In the genomic region with DNA sequence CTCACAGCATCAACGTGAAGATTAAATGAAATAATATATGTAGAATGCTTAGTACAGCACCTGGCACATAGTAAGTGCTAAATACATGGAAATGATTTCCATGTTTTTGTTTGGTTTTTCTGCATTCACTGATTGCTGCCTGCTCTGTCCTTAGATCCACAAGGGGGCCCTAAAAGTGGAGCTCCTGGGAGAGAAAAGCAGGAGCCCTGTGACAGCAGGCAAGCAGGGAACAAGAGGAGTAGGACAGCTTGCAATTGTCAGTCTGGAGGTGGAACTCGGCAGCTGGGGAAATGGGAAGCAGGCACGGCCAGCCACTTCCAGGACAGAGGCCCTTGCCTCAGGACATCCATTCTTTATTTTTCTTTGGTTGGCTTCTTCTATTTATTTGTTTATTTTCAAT, we compare ENCODE assay signal across 12 cellular contexts.
DNase-seq lines count a peak whose midpoint lies in the region; ATAC-seq and TF ChIP-seq lines count a peak whose summit lies in the region.
"Had no signal": no experiment of that assay in that cellular context is flagged by ENCODE, and none has a peak within 500 bp of the region (broad histone marks: within the 10 kb centered on the region; RNA-seq: fewer than 3 reads in every experiment).

No MANE protein-coding gene starts in this region.

- no peak overlapping the region for H2AFZ ChIP-seq in fibroblast of lung (ENCODE audit: low read length)

- no peak for ATAC-seq in omental fat pad (ENCODE audit: low FRiP score)

- H3K9ac ChIP-seq in NT2/D1 (ENCODE audit: insufficient read length, low read depth) = no peak overlapping the region
- no peak overlapping the region for H3K9ac ChIP-seq in fibroblast of lung (ENCODE audit: insufficient read depth, low read length)

- DNase-seq in EL = peak; percentile 52
- peak; percentile 8 for DNase-seq in NT2/D1 (ENCODE audit: low read depth, low spot score)
- peak; percentile 12 to 38 for DNase-seq in fibroblast of lung (ENCODE audit: low read depth in 2 of 2)
- no peak for DNase-seq in neural crest cell (ENCODE audit: low read depth, low spot score)
- DNase-seq in stimulated activated CD8-positive, alpha-beta memory T cell treated with anti-CD3 and anti-CD28 coated beads, Interleukin-4, amount 100 ng/mL, for 48 hours = no peak
- no peak for DNase-seq in omental fat pad (ENCODE audit: low spot score)
- DNase-seq in activated CD4-positive, alpha-beta T cell treated with anti-CD3 and anti-CD28 coated beads, Interleukin-2, amount 10 ng/mL, durations not matched to agents 24 days and 14 days = no peak
- no peak for DNase-seq in foreskin melanocyte
- DNase-seq: activated CD4-positive, alpha-beta T cell treated with anti-CD3 and anti-CD28 coated beads for 48 hours; NCI-H2029 treated with DMSO at 0.1 percent for 48 hours had no signal

- H4K20me1 ChIP-seq in fibroblast of lung (ENCODE audit: control insufficient read depth, extremely low read depth, insufficient read depth, low read length) = no peaks in the 10 kb centered on the region

- H3K36me3 Mint-ChIP-seq in neural crest cell (ENCODE audit: low read depth) = no peaks in the 10 kb centered on the region
- no peaks in the 10 kb centered on the region for H3K36me3 Mint-ChIP-seq in activated CD4-positive, alpha-beta T cell treated with anti-CD3 and anti-CD28 coated beads, Interleukin-2, amount 10 ng/mL, durations not matched to agents 24 days and 14 days (ENCODE audit: low read depth)

- peaks cover 5% of the 10 kb centered on the region for H3K4me1 Mint-ChIP-seq in neural crest cell
- H3K4me1 Mint-ChIP-seq in activated CD4-positive, alpha-beta T cell treated with anti-CD3 and anti-CD28 coated beads, Interleukin-2, amount 10 ng/mL, durations not matched to agents 24 days and 14 days = no peaks in the 10 kb centered on the region

- H3K27ac Mint-ChIP-seq in neural crest cell (ENCODE audit: unreplicated experiment) = no peak overlapping the region
- no peak overlapping the region for H3K27ac Mint-ChIP-seq in activated CD4-positive, alpha-beta T cell treated with anti-CD3 and anti-CD28 coated beads, Interleukin-2, amount 10 ng/mL, durations not matched to agents 24 days and 14 days
- H3K27ac Mint-ChIP-seq: dendritic cell treated with granulocyte-macrophage colony-stimulating factor and Interleukin-4, amounts not matched to agents 40 ng/mL and 50 ng/mL, for 4 days had no signal

- no peak overlapping the region for H3K27ac ChIP-seq in fibroblast of lung (ENCODE audit: insufficient read depth, low read length)
- H3K27ac ChIP-seq: neutrophil had no signal

- H3K4me2 ChIP-seq in fibroblast of lung (ENCODE audit: extremely low read depth, insufficient read depth, low read length) = no peak overlapping the region

- H3K79me2 ChIP-seq in fibroblast of lung (ENCODE audit: control insufficient read depth, insufficient read depth, low read length) = no peaks in the 10 kb centered on the region

- no peaks in the 10 kb centered on the region for H3K27me3 ChIP-seq in NT2/D1 (ENCODE audit: insufficient read depth, insufficient read length)
- no peaks in the 10 kb centered on the region for H3K27me3 ChIP-seq in fibroblast of lung (ENCODE audit: control insufficient read depth, insufficient read depth, low read length)
- H3K27me3 ChIP-seq: neutrophil had no signal

- H3K4me3 Mint-ChIP-seq in neural crest cell = no peak overlapping the region
- no peak overlapping the region for H3K4me3 Mint-ChIP-seq in activated CD4-positive, alpha-beta T cell treated with anti-CD3 and anti-CD28 coated beads, Interleukin-2, amount 10 ng/mL, durations not matched to agents 24 days and 14 days
- H3K4me3 Mint-ChIP-seq: dendritic cell treated with granulocyte-macrophage colony-stimulating factor and Interleukin-4, amounts not matched to agents 40 ng/mL and 50 ng/mL, for 4 days had no signal

- no peaks in the 10 kb centered on the region for H3K9me3 Mint-ChIP-seq in neural crest cell
- no peaks in the 10 kb centered on the region for H3K9me3 Mint-ChIP-seq in activated CD4-positive, alpha-beta T cell treated with anti-CD3 and anti-CD28 coated beads, Interleukin-2, amount 10 ng/mL, durations not matched to agents 24 days and 14 days

- H3K4me3 ChIP-seq in NT2/D1 (ENCODE audit: insufficient read length, low read depth) (no peak overlapping the region), fibroblast of lung (replicated peaks in 1 of 4; ENCODE audit: control extremely low read depth in 1 of 4, insufficient read depth in 1 of 4, low read depth in 3 of 4, low read length in 4 of 4) (no peak overlapping the region)

- H3K9me3 ChIP-seq in NT2/D1 (ENCODE audit: insufficient read depth, low read length) = no peaks in the 10 kb centered on the region; the same call in 1 of the 2 replicates
- H3K9me3 ChIP-seq in fibroblast of lung (ENCODE audit: control insufficient read depth, insufficient read depth, low read depth, low read length) = no peaks in the 10 kb centered on the region
- H3K9me3 ChIP-seq: neutrophil had no signal

- no peaks in the 10 kb centered on the region for H3K27me3 Mint-ChIP-seq in neural crest cell (ENCODE audit: low read depth)
- H3K27me3 Mint-ChIP-seq in activated CD4-positive, alpha-beta T cell treated with anti-CD3 and anti-CD28 coated beads, Interleukin-2, amount 10 ng/mL, durations not matched to agents 24 days and 14 days = no peaks in the 10 kb centered on the region

- intact Hi-C loops in activated CD4-positive, alpha-beta T cell treated with anti-CD3 and anti-CD28 coated beads, Interleukin-2, amount 10 ng/mL, durations not matched to agents 24 days and 14 days (cut with micrococcal nuclease) = no loop called here

- H3K36me3 ChIP-seq in NT2/D1 (ENCODE audit: insufficient read depth, insufficient read length, low read length) (no peaks in the 10 kb centered on the region), fibroblast of lung (ENCODE audit: control insufficient read depth, insufficient read depth, low read length) (no peaks in the 10 kb centered on the region)
- H3K36me3 ChIP-seq: neutrophil had no signal

- H3K4me1 ChIP-seq in NT2/D1 (ENCODE audit: insufficient read depth, insufficient read length) (no peaks in the 10 kb centered on the region), fibroblast of lung (ENCODE audit: control insufficient read depth, extremely low read depth, insufficient read depth, low read length) (no peaks in the 10 kb centered on the region)

- TF ChIP-seq CTCF in fibroblast of lung (conservative IDR thresholded peaks at IDR 0.05 in 1 of 2, IDR thresholded peaks at IDR 0.05 in 1 of 2; ENCODE audit: low read depth in 1 of 2, low read length in 2 of 2) = peak; percentile 41 to 51
- TF ChIP-seq CTCF in neural crest cell (conservative IDR thresholded peaks at IDR 0.05) = peak; percentile 39
- no peak for TF ChIP-seq CTCF in omental fat pad (IDR thresholded peaks at IDR 0.05)

Comparison
In these comparisons a context has a peak if more than half of its experiments do, and no peak if none do; other contexts are left out.
1. DNase-seq: peak in EL (single experiment), NT2/D1 (single experiment) and fibroblast of lung (2 of 2); none in neural crest cell (single experiment), stimulated activated CD8-positive, alpha-beta memory T cell treated with anti-CD3 and anti-CD28 coated beads, Interleukin-4, amount 100 ng/mL, for 48 hours (single experiment), omental fat pad (single experiment), activated CD4-positive, alpha-beta T cell treated with anti-CD3 and anti-CD28 coated beads, Interleukin-2, amount 10 ng/mL, durations not matched to agents 24 days and 14 days (single experiment) and foreskin melanocyte (single experiment).
2. CTCF ChIP-seq: peak in fibroblast of lung (2 of 2) and neural crest cell (single experiment); none in omental fat pad (0 of 3).